18 cellular contexts compared by ENCODE assay signal in the genomic region with DNA sequence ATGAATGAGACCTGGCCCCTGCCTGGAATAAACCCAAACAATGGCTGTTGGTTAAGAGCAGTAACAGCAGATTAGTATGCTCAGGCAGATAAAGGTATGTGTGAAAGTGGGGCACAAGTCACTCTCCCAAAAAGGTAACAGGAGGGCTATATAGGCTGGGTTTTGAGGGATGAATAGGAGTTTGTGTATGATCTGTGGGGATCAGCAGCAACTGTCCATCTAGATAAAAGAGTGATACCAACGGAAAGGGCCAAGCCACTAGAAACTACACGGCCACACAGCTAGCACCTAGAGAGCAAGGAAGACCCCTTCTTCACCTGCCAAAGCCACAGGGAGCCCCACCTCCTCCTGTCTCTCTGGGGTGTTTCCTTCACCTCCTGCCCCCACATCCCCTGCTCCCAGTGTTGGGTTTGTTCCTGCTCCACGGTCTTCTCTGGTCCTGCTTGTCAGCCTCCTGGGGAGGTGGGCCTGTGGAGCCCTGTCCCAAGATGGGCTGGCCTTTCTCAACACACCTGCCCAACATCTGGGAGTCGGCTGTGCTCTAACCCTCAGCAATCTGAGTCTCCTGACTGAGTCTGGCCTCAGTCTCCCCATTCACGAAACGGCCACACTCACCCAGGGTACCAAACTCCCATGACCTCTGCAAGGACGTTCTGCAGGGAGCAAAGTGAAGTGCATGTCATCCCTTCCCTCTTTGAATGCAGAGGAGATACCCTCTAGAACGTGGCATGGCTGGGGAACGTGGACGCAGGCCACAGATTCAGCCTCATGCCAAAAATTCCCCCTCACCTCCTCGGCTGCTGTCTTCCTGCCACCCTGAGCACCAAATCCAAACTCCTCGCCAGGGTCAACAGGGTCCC.
DNase-seq lines count a peak whose midpoint lies in the region; ATAC-seq, FAIRE-seq and TF ChIP-seq lines count a peak whose summit lies in the region.
"Had no signal": no experiment of that assay in that cellular context is flagged by ENCODE, and none has a peak within 500 bp of the region (broad histone marks: within the 10 kb centered on the region; RNA-seq: fewer than 3 reads in every experiment).

No MANE protein-coding gene starts in this region.

- no peak for TF ChIP-seq CTCF in SK-N-SH (IDR thresholded peaks at IDR 0.05)
- TF ChIP-seq CTCF in kidney (IDR thresholded peaks at IDR 0.05; ENCODE audit: borderline replicate concordance, extremely low read depth, insufficient read depth) = no peak
- TF ChIP-seq CTCF in hepatocyte (IDR thresholded peaks at IDR 0.05; ENCODE audit: poor library complexity) = no peak
- TF ChIP-seq CTCF in suprapubic skin (IDR thresholded peaks at IDR 0.05) = no peak

- TF ChIP-seq EP300 in SK-N-SH (IDR thresholded peaks at IDR 0.05; ENCODE audit: borderline replicate concordance in 1 of 2, low read depth in 1 of 2, low read length in 1 of 2) (no peak), suprapubic skin (IDR thresholded peaks at IDR 0.05) (no peak)

- no peak for TF ChIP-seq POLR2A in suprapubic skin (IDR thresholded peaks at IDR 0.05)

- no peaks in the 10 kb centered on the region for H3K27me3 Mint-ChIP-seq in T-cell
- H3K27me3 Mint-ChIP-seq: activated CD4-positive, alpha-beta T cell treated with anti-CD3 and anti-CD28 coated beads, Interleukin-2, amount 10 ng/mL, durations not matched to agents 24 days and 14 days; IgD-negative memory B cell; stimulated activated naive CD8-positive, alpha-beta T cell treated with anti-CD3 and anti-CD28 coated beads, Interleukin-15, amount 100 ng/mL, for 72 hours had no signal

- ATAC-seq in SK-N-SH treated with all-trans-retinoic acid at 6 μM for 48 hours (no peak), T-cell (replicated peaks in 1 of 4) (no peak)
- no peak for ATAC-seq in stimulated activated effector memory CD8-positive, alpha-beta T cell treated with anti-CD3 and anti-CD28 coated beads, Interleukin-12 subunit alpha, Interleukin-12 subunit beta, amount 100 ng/mL, for 72 hours
- ATAC-seq: stimulated activated naive CD8-positive, alpha-beta T cell treated with anti-CD3 and anti-CD28 coated beads, Interleukin-15, amount 100 ng/mL, for 72 hours had no signal

- no peaks in the 10 kb centered on the region for H3K9me3 Mint-ChIP-seq in T-cell
- no peaks in the 10 kb centered on the region for H3K9me3 Mint-ChIP-seq in stimulated activated effector memory CD8-positive, alpha-beta T cell treated with anti-CD3 and anti-CD28 coated beads, Interleukin-12 subunit alpha, Interleukin-12 subunit beta, amount 100 ng/mL, for 72 hours
- H3K9me3 Mint-ChIP-seq: activated CD4-positive, alpha-beta T cell treated with anti-CD3 and anti-CD28 coated beads, Interleukin-2, amount 10 ng/mL, durations not matched to agents 24 days and 14 days; IgD-negative memory B cell had no signal

- intact Hi-C loops in kidney (cut with DNase I) = no loop called here

- H3K27ac Mint-ChIP-seq in T-cell = peak overlapping the region; percentile 35 to 78
- H3K27ac Mint-ChIP-seq in stimulated activated effector memory CD8-positive, alpha-beta T cell treated with anti-CD3 and anti-CD28 coated beads, Interleukin-12 subunit alpha, Interleukin-12 subunit beta, amount 100 ng/mL, for 72 hours = peak overlapping the region; percentile 89

- H3K9me3 ChIP-seq in SK-N-SH = no peaks in the 10 kb centered on the region
- no peaks in the 10 kb centered on the region for H3K9me3 ChIP-seq in kidney (ENCODE audit: control insufficient read depth in 1 of 2, low read length in 2 of 2)
- H3K9me3 ChIP-seq in hepatocyte (ENCODE audit: low read depth) = no peaks in the 10 kb centered on the region
- H3K9me3 ChIP-seq in suprapubic skin = no peaks in the 10 kb centered on the region

- TF ChIP-seq RAD21 in SK-N-SH (IDR thresholded peaks at IDR 0.05; ENCODE audit: low read length) = no peak

- H3K4me3 ChIP-seq in SK-N-SH (ENCODE audit: low read depth in 2 of 2, low read length in 1 of 2) (no peak overlapping the region), kidney (ENCODE audit: low read length in 2 of 2) (no peak overlapping the region), hepatocyte (no peak overlapping the region), suprapubic skin (no peak overlapping the region)
- H3K4me3 ChIP-seq: smooth muscle cell had no signal

- H3K36me3 ChIP-seq in SK-N-SH (replicated peaks in 1 of 2; ENCODE audit: control insufficient read depth in 1 of 2, insufficient read depth in 2 of 2, low read length in 1 of 2) (peaks cover 4 to 42% of the 10 kb centered on the region in 2 experiments), kidney (ENCODE audit: control insufficient read depth in 1 of 2, insufficient read depth in 2 of 2, low read length in 2 of 2) (peaks cover 12 to 22% of the 10 kb centered on the region in 2 donors), hepatocyte (replicated peaks; ENCODE audit: insufficient read depth, low read depth) (no peaks in the 10 kb centered on the region), suprapubic skin (peaks cover 67% of the 10 kb centered on the region)

- H3K4me1 ChIP-seq in SK-N-SH (ENCODE audit: control insufficient read depth in 1 of 2, insufficient read depth in 2 of 2, low read depth in 1 of 2, low read length in 1 of 2) (peaks cover 8 to 9% of the 10 kb centered on the region in 2 experiments; a peak in 2 of 4 replicates), kidney (ENCODE audit: control insufficient read depth in 1 of 2, insufficient read depth in 1 of 2, low read depth in 1 of 2, low read length in 2 of 2) (peaks cover 10 to 17% of the 10 kb centered on the region in 2 donors), hepatocyte (ENCODE audit: insufficient read depth) (peaks cover 15% of the 10 kb centered on the region), suprapubic skin (peaks cover 45% of the 10 kb centered on the region)

- no peaks in the 10 kb centered on the region for H3K27me3 ChIP-seq in SK-N-SH (ENCODE audit: insufficient read depth)
- no peaks in the 10 kb centered on the region for H3K27me3 ChIP-seq in hepatocyte
- no peaks in the 10 kb centered on the region for H3K27me3 ChIP-seq in suprapubic skin

- DNase-seq in SK-N-SH = no peak
- no peak for DNase-seq in T-cell
- DNase-seq in kidney = peak; percentile 45
- DNase-seq in stimulated activated effector memory CD8-positive, alpha-beta T cell treated with anti-CD3 and anti-CD28 coated beads, Interleukin-12 subunit alpha, Interleukin-12 subunit beta, amount 100 ng/mL, for 72 hours (ENCODE audit: low spot score in 2 of 2) = no peak
- no peak for DNase-seq in hepatocyte (ENCODE audit: low spot score)
- no peak for DNase-seq in suprapubic skin (ENCODE audit: low spot score in 2 of 2)
- DNase-seq in NCI-H748 (lab: John Stamatoyannopoulos, UW; ENCODE audit: unreplicated experiment) = no peak
- DNase-seq: activated CD4-positive, alpha-beta T cell treated with anti-CD3 and anti-CD28 coated beads, Interleukin-2, amount 10 ng/mL, durations not matched to agents 24 days and 14 days; activated effector memory CD4-positive, alpha-beta T cell treated with Interleukin-2 at 50 U/mL for 16 hours; effector CD4-positive, alpha-beta T cell; EL; H7; NK-92 treated with Interleukin-12 subunit alpha and Interleukin-12 subunit beta, amount 100 ng/mL, for 24 hours; stimulated activated naive CD8-positive, alpha-beta T cell treated with anti-CD3 and anti-CD28 coated beads, Interleukin-15, amount 100 ng/mL, for 72 hours had no signal

- 95% methylated on average over 11 of the region's 12 CpGs for WGBS in SK-N-SH (ENCODE audit: low lambda C conversion rate)
- WGBS in hepatocyte (ENCODE audit: low lambda C conversion rate, missing lambda C conversion rate) = 95% methylated on average over 12 of the region's 12 CpGs
- WGBS in suprapubic skin = 95% methylated on average over 12 of the region's 12 CpGs

- H3K4me2 ChIP-seq in SK-N-SH (no peak overlapping the region), hepatocyte (no peak overlapping the region)
- H3K4me2 ChIP-seq: smooth muscle cell had no signal

- H3K9me2 ChIP-seq in SK-N-SH = no peaks in the 10 kb centered on the region
- no peaks in the 10 kb centered on the region for H3K9me2 ChIP-seq in hepatocyte (replicated peaks; ENCODE audit: insufficient read depth)

- H4K20me1 ChIP-seq in SK-N-SH (ENCODE audit: insufficient read depth) = peaks cover 50% of the 10 kb centered on the region
- peaks cover 45% of the 10 kb centered on the region for H4K20me1 ChIP-seq in hepatocyte (ENCODE audit: insufficient read depth, poor library complexity, severe bottlenecking)

- peaks cover 26% of the 10 kb centered on the region for H3K36me3 Mint-ChIP-seq in T-cell
- H3K36me3 Mint-ChIP-seq in stimulated activated effector memory CD8-positive, alpha-beta T cell treated with anti-CD3 and anti-CD28 coated beads, Interleukin-12 subunit alpha, Interleukin-12 subunit beta, amount 100 ng/mL, for 72 hours = peaks cover 54% of the 10 kb centered on the region

- H3K4me1 Mint-ChIP-seq in T-cell = peaks cover 30 to 64% (median 32%) of the 10 kb centered on the region in 3 donors
- H3K4me1 Mint-ChIP-seq in stimulated activated effector memory CD8-positive, alpha-beta T cell treated with anti-CD3 and anti-CD28 coated beads, Interleukin-12 subunit alpha, Interleukin-12 subunit beta, amount 100 ng/mL, for 72 hours = peaks cover 89% of the 10 kb centered on the region

- H3K79me2 ChIP-seq in SK-N-SH (ENCODE audit: insufficient read depth) (peaks cover 9% of the 10 kb centered on the region; the same call in 1 of the 2 replicates), hepatocyte (peaks cover 9% of the 10 kb centered on the region)

- H2AFZ ChIP-seq in SK-N-SH (ENCODE audit: low read depth) (no peak overlapping the region), hepatocyte (no peak overlapping the region)

- no peak overlapping the region for H3K4me3 Mint-ChIP-seq in T-cell
- peak overlapping the region; percentile 80 for H3K4me3 Mint-ChIP-seq in stimulated activated effector memory CD8-positive, alpha-beta T cell treated with anti-CD3 and anti-CD28 coated beads, Interleukin-12 subunit alpha, Interleukin-12 subunit beta, amount 100 ng/mL, for 72 hours
- H3K4me3 Mint-ChIP-seq: activated CD4-positive, alpha-beta T cell treated with anti-CD3 and anti-CD28 coated beads, Interleukin-2, amount 10 ng/mL, durations not matched to agents 24 days and 14 days had no signal

- no peak overlapping the region for H3K27ac ChIP-seq in SK-N-SH (ENCODE audit: low read depth in 2 of 2, low read length in 1 of 2)
- no peak overlapping the region for H3K27ac ChIP-seq in kidney (ENCODE audit: low read depth in 2 of 2, low read length in 2 of 2)
- H3K27ac ChIP-seq in hepatocyte = no peak overlapping the region
- H3K27ac ChIP-seq in suprapubic skin = no peak overlapping the region
- H3K27ac ChIP-seq: 22Rv1 had no signal

- POLR2A ChIA-PET in SK-N-SH (lab: Yijun Ruan, JAX) = no interaction called here
- POLR2A ChIA-PET in T-cell (lab: Charles Lee) = no interaction called here

- H3F3A ChIP-seq in SK-N-SH (replicated peaks; ENCODE audit: insufficient read depth) = peaks cover 13% of the 10 kb centered on the region

- H3K9ac ChIP-seq in SK-N-SH (no peak overlapping the region), kidney (ENCODE audit: low read length in 2 of 2) (no peak overlapping the region)

- CTCF ChIA-PET in SK-N-SH (lab: Yijun Ruan, JAX) (no interaction called here), T-cell (lab: Charles Lee) (no interaction called here)

- no peak for FAIRE-seq in kidney (lab: Jason Lieb, UNC)

TF ChIP-seq in SK-N-SH treated with all-trans-retinoic acid at 6 μM for 48 hours, 23 proteins besides CTCF, POLR2A, EP300 and RAD21 (continues in another document):
- no peak for TF ChIP-seq ZNF70 (CRISPR knock-in tag; IDR thresholded peaks at IDR 0.05)

TF ChIP-seq in SK-N-SH, 30 proteins besides CTCF, POLR2A, EP300 and RAD21 (continues in another document):
- TF ChIP-seq MXI1 (IDR thresholded peaks at IDR 0.05; ENCODE audit: low read depth, low read length) = no peak
